18 cellular contexts compared by ENCODE assay signal in genomic region chr5:131766689-131767088, GRCh38. TPM values are rescaled to one million over a fixed set of nuclear protein-coding genes. Genes with fewer than 3 reads are reported as not detected.
A peak's percentile ranks its signal among the peaks of the same experiment; 100 is the strongest.
DNase-seq lines count a peak whose midpoint lies in the region; ATAC-seq and TF ChIP-seq lines count a peak whose summit lies in the region.
"Had no signal": no experiment of that assay in that cellular context is flagged by ENCODE, and none has a peak within 500 bp of the region (broad histone marks: within the 10 kb centered on the region; RNA-seq: fewer than 3 reads in every experiment).

No MANE protein-coding gene starts in this region.

- no peak for TF ChIP-seq EP300 in tibial nerve (IDR thresholded peaks at IDR 0.05)

- H3K27ac Mint-ChIP-seq in activated T-cell treated with anti-CD3 and anti-CD28 coated beads, Interleukin-2, amount 50 U/mL, for 72 hours: no peak overlapping the region
- H3K27ac Mint-ChIP-seq: CD8-positive, alpha-beta T cell had no signal

- peaks cover 5% of the 10 kb centered on the region for H3K4me1 Mint-ChIP-seq in activated T-cell treated with anti-CD3 and anti-CD28 coated beads, Interleukin-2, amount 50 U/mL, for 72 hours (ENCODE audit: low read depth)

- H3K4me3 ChIP-seq in heart left ventricle (no peak overlapping the region), fibroblast of pulmonary artery (replicated peaks; ENCODE audit: low read depth, low read length) (no peak overlapping the region), tibial nerve (no peak overlapping the region)
- H3K4me3 ChIP-seq: MG63 had no signal

- peaks cover 5 to 21% of the 10 kb centered on the region in 2 donors for H3K36me3 Mint-ChIP-seq in activated T-cell treated with anti-CD3 and anti-CD28 coated beads, Interleukin-2, amount 50 U/mL, for 72 hours (ENCODE audit: insufficient read depth in 2 of 2)

- peaks cover 0 to 10% (median 0%) of the 10 kb centered on the region in 12 donors for H3K9me3 ChIP-seq in heart left ventricle
- H3K9me3 ChIP-seq in tibial nerve: no peaks in the 10 kb centered on the region

- peak in 3 of 4 donors; percentile 51 to 67 (median 59) for ATAC-seq in heart left ventricle
- ATAC-seq in activated T-cell treated with anti-CD3 and anti-CD28 coated beads, Interleukin-2, amount 50 U/mL, for 72 hours (replicated peaks in 1 of 2): no peak
- ATAC-seq: CD8-positive, alpha-beta T cell had no signal

- DNase-seq in heart left ventricle (peak in 1 of 5 donors; percentile 22), cardiac septum (ENCODE audit: low spot score) (no peak), fibroblast of pulmonary artery (ENCODE audit: low read depth) (peak; percentile 54), lung microvascular endothelial cell (ENCODE audit: low read depth in 2 of 2) (peak; percentile 37 to 39), tibial nerve (ENCODE audit: low spot score in 2 of 2) (no peak), GM10248 (ENCODE audit: extremely low spot score) (no peak)
- no peak for DNase-seq in activated T-cell treated with anti-CD3 and anti-CD28 coated beads, Interleukin-2, amount 50 U/mL, for 72 hours
- DNase-seq: AML-193; C1 segment of cervical spinal cord; CD8-positive, alpha-beta T cell; Kasumi-1; MG63; NCI-H1417; NCI-H187; NCI-H446 treated with DMSO at 0.1 percent for 48 hours; NCI-H526 treated with DMSO at 0.1 percent for 48 hours; OCI-M1; SHP77 had no signal

- 17 to 32% (median 21%) methylated on average over 3 of the region's 3 CpGs for WGBS in heart left ventricle, 4 donors
- WGBS in tibial nerve, 2 donors: 84 to 89% methylated on average over 3 of the region's 3 CpGs

- H3K9me3 Mint-ChIP-seq in activated T-cell treated with anti-CD3 and anti-CD28 coated beads, Interleukin-2, amount 50 U/mL, for 72 hours: peaks cover 3 to 6% of the 10 kb centered on the region in 2 donors

- H3K4me1 ChIP-seq in heart left ventricle (peaks cover 0 to 60% (median 32%) of the 10 kb centered on the region in 12 donors), tibial nerve (peaks cover 0 to 43% (median 3%) of the 10 kb centered on the region in 4 donors)

- POLR2A ChIA-PET in GM10248 (lab: Yijun Ruan, JAX): no interaction called here

- no peaks in the 10 kb centered on the region for H3K27me3 Mint-ChIP-seq in activated T-cell treated with anti-CD3 and anti-CD28 coated beads, Interleukin-2, amount 50 U/mL, for 72 hours (ENCODE audit: low read depth)

- CTCF ChIA-PET in GM10248 (lab: Yijun Ruan, JAX): no interaction called here

- no peak for TF ChIP-seq POLR2A in heart left ventricle (IDR thresholded peaks at IDR 0.05)
- TF ChIP-seq POLR2A in tibial nerve (IDR thresholded peaks at IDR 0.05): no peak

- H3K27me3 ChIP-seq in heart left ventricle: no peaks in the 10 kb centered on the region
- H3K27me3 ChIP-seq in tibial nerve: no peaks in the 10 kb centered on the region
- H3K27me3 ChIP-seq: MG63 had no signal

- peaks cover 0 to 11% (median 0%) of the 10 kb centered on the region in 9 donors for H3K36me3 ChIP-seq in heart left ventricle
- peaks cover 0 to 19% (median 2%) of the 10 kb centered on the region in 3 donors for H3K36me3 ChIP-seq in tibial nerve

- H3K27ac ChIP-seq in heart left ventricle (peak overlapping the region in 1 of 12 donors; percentile 29), tibial nerve (no peak overlapping the region)

- H3K4me3 Mint-ChIP-seq in activated T-cell treated with anti-CD3 and anti-CD28 coated beads, Interleukin-2, amount 50 U/mL, for 72 hours: no peak overlapping the region
- H3K4me3 Mint-ChIP-seq: CD8-positive, alpha-beta T cell had no signal

- no peak for TF ChIP-seq CTCF in heart left ventricle (IDR thresholded peaks at IDR 0.05)
- no peak for TF ChIP-seq CTCF in fibroblast of pulmonary artery (IDR thresholded peaks at IDR 0.05; ENCODE audit: low read length, missing control alignments)
- TF ChIP-seq CTCF in tibial nerve (IDR thresholded peaks at IDR 0.05): no peak
- no peak for TF ChIP-seq CTCF in GM10248 (IDR thresholded peaks at IDR 0.05; ENCODE audit: control extremely low read depth, extremely low read depth, low read depth, missing control alignments)

- intact Hi-C loops in heart left ventricle (cut with DNase I) (no loop called here), cardiac septum (cut with DNase I) (no loop called here)

RNA-seq across cellular contexts. Expression of gene FNIP1, which starts 30.1 kb away (rescaled TPM):
- total RNA-seq in heart left ventricle: 10 to 100 TPM; 27.5 to 41.3 (median 35.1) TPM
- polyA plus RNA-seq in heart left ventricle: 1 to 10 TPM; 5.6 to 6.7 TPM
- total RNA-seq in cardiac septum: 31.6 TPM
- total RNA-seq in lung microvascular endothelial cell: 22.0 and 31.0 TPM in 2 replicates
- total RNA-seq in activated T-cell treated with anti-CD3 and anti-CD28 coated beads, Interleukin-2, amount 50 U/mL, for 72 hours: 10 to 100 TPM; 23.0 to 23.8 TPM
- 10 to 100 TPM; 36.0 to 42.7 (median 38.5) TPM for total RNA-seq in tibial nerve

Comparison
In these comparisons a context has a peak if more than half of its experiments do, and no peak if none do; other contexts are left out.
1. ATAC-seq: peak in heart left ventricle (3 of 4); none in activated T-cell treated with anti-CD3 and anti-CD28 coated beads, Interleukin-2, amount 50 U/mL, for 72 hours (0 of 2).
2. DNase-seq: peak in fibroblast of pulmonary artery (single experiment) and lung microvascular endothelial cell (2 of 2); none in cardiac septum (single experiment), activated T-cell treated with anti-CD3 and anti-CD28 coated beads, Interleukin-2, amount 50 U/mL, for 72 hours (0 of 2), tibial nerve (0 of 2) and GM10248 (single experiment).